ENCODE assay signal across 15 cellular contexts in genomic region chr2:36489296-36489695, GRCh38.
DNase-seq lines count a peak whose midpoint lies in the region; ATAC-seq, FAIRE-seq and TF ChIP-seq lines count a peak whose summit lies in the region.
"Had no signal": no experiment of that assay in that cellular context is flagged by ENCODE, and none has a peak within 500 bp of the region (broad histone marks: within the 10 kb centered on the region; RNA-seq: fewer than 3 reads in every experiment).

No MANE protein-coding gene starts in this region.

- ATAC-seq in GM21825 (IDR thresholded peaks at IDR 0.05; ENCODE audit: unreplicated experiment), result no peak

- H3K4me2 ChIP-seq in neuronal stem cell (ENCODE audit: insufficient read depth, low read length, poor library complexity, severe bottlenecking), result no peak overlapping the region

- no peak overlapping the region for H3K4ac ChIP-seq in neuronal stem cell (ENCODE audit: low read length)

- no peaks in the 10 kb centered on the region for H3K79me1 ChIP-seq in neuronal stem cell (ENCODE audit: low read depth, low read length)

- H3K9ac ChIP-seq in neuronal stem cell (ENCODE audit: low read depth, low read length, poor library complexity), result no peak overlapping the region

- no peak for TF ChIP-seq CTCF in retinal pigment epithelial cell (conservative IDR thresholded peaks at IDR 0.05; ENCODE audit: low read depth, low read length)

- no peak overlapping the region for H3K23ac ChIP-seq in neuronal stem cell (ENCODE audit: low read depth, low read length, poor library complexity)

- no peak overlapping the region for H2BK12ac ChIP-seq in neuronal stem cell (ENCODE audit: low read length)

- no peak overlapping the region for H4K91ac ChIP-seq in neuronal stem cell (ENCODE audit: low read depth, low read length, poor library complexity)

- H3K4me3 ChIP-seq in retinal pigment epithelial cell (ENCODE audit: low read length) (no peak overlapping the region), neuronal stem cell (ENCODE audit: low read length in 2 of 2) (no peak overlapping the region)
- H3K4me3 ChIP-seq: heart right ventricle, Peyer's patch had no signal

- H2BK5ac ChIP-seq in neuronal stem cell (ENCODE audit: low read length), result no peak overlapping the region

- WGBS in neuronal stem cell (ENCODE audit: extremely low coverage in 2 of 2, insufficient read length in 2 of 2, insufficient replicate concordance in 1 of 2), 2 donors, result no CpG with 5 or more reads among the region's 5 CpGs

- H2BK120ac ChIP-seq in neuronal stem cell (ENCODE audit: low read depth, low read length), result no peak overlapping the region

- peaks cover 0 to 3% of the 10 kb centered on the region in 2 donors for H3K4me1 ChIP-seq in neuronal stem cell (ENCODE audit: control insufficient read depth in 2 of 2, insufficient read depth in 1 of 2, low read depth in 1 of 2, low read length in 2 of 2)
- H3K4me1 ChIP-seq: Peyer's patch had no signal

- no peaks in the 10 kb centered on the region for H3K27me3 ChIP-seq in neuronal stem cell (ENCODE audit: control insufficient read depth in 3 of 3, insufficient read depth in 3 of 3, low read depth in 1 of 3, low read length in 3 of 3)
- H3K27me3 ChIP-seq: heart right ventricle, Peyer's patch had no signal

- DNase-seq in COLO829 (ENCODE audit: low spot score), result peak; percentile 40
- peak; percentile 44 for DNase-seq in RCC 7860 (ENCODE audit: low spot score)
- peak; percentile 14 for DNase-seq in fibroblast of gingiva (ENCODE audit: low read depth)
- DNase-seq in retinal pigment epithelial cell (ENCODE audit: low read depth), result peak; percentile 67
- DNase-seq in COLO668 (lab: John Stamatoyannopoulos, UW; ENCODE audit: unreplicated experiment), result no peak
- DNase-seq in DMS53 (lab: John Stamatoyannopoulos, UW), result no peak
- no peak for DNase-seq in neuronal stem cell (ENCODE audit: low spot score)
- DNase-seq: activated T-cell treated with anti-CD3 and anti-CD28 coated beads, Interleukin-2, amount 50 U/mL, for 24 hours; CD4-positive, alpha-beta T cell; central memory CD4-positive, alpha-beta T cell; heart right ventricle; midbrain; Peyer's patch had no signal

- H2AFZ ChIP-seq in neuronal stem cell (ENCODE audit: low read length), result no peak overlapping the region

- no peaks in the 10 kb centered on the region for H3K9me3 ChIP-seq in neuronal stem cell (replicated peaks in 1 of 2; ENCODE audit: control insufficient read depth in 2 of 2, insufficient read depth in 1 of 2, low read depth in 1 of 2, low read length in 2 of 2)
- H3K9me3 ChIP-seq: heart right ventricle, Peyer's patch had no signal

- H4K8ac ChIP-seq in neuronal stem cell (ENCODE audit: low read depth, low read length), result no peak overlapping the region

- H3K27ac ChIP-seq in neuronal stem cell (replicated peaks; ENCODE audit: low read length), result no peak overlapping the region
- H3K27ac ChIP-seq: VCaP had no signal

- FAIRE-seq in RCC 7860 (lab: Jason Lieb, UNC), result no peak

- H3K14ac ChIP-seq in neuronal stem cell (ENCODE audit: low read length), result no peak overlapping the region

- peaks cover 0 to 1% of the 10 kb centered on the region in 2 donors for H3K36me3 ChIP-seq in neuronal stem cell (replicated peaks in 1 of 2; ENCODE audit: control insufficient read depth in 2 of 2, insufficient read depth in 2 of 2, low read length in 2 of 2)
- H3K36me3 ChIP-seq: Peyer's patch had no signal

- no peak overlapping the region for H2BK15ac ChIP-seq in neuronal stem cell (ENCODE audit: low read length)

- H2AK5ac ChIP-seq in neuronal stem cell (ENCODE audit: low read depth, low read length), result no peak overlapping the region

- H3K18ac ChIP-seq in neuronal stem cell (ENCODE audit: low read length), result no peak overlapping the region

Comparison
In these comparisons a context has a peak if more than half of its experiments do, and no peak if none do; other contexts are left out.
1. DNase-seq: peak in COLO829 (single experiment), RCC 7860 (single experiment), fibroblast of gingiva (single experiment) and retinal pigment epithelial cell (single experiment); none in COLO668 (single experiment), DMS53 (single experiment) and neuronal stem cell (single experiment).